Comparison of ENCODE assay signal across 8 cellular contexts in genomic region chr9:132240860-132241482, GRCh38.
A peak's percentile ranks its signal among the peaks of the same experiment; 100 is the strongest.
DNase-seq lines count a peak whose midpoint lies in the region; ATAC-seq, FAIRE-seq and TF ChIP-seq lines count a peak whose summit lies in the region.

No MANE protein-coding gene starts in this region.

- peaks cover 8% of the 10 kb centered on the region for H3K36me3 Mint-ChIP-seq in central memory CD8-positive, alpha-beta T cell (ENCODE audit: insufficient read depth)

- peak overlapping the region; percentile 47 for H3K9ac ChIP-seq in keratinocyte (ENCODE audit: control insufficient read depth, extremely low read depth, insufficient read depth, low read length)

- peak; percentile 44 for FAIRE-seq in keratinocyte (lab: Jason Lieb, UNC)

- H3K27me3 ChIP-seq in keratinocyte (ENCODE audit: control insufficient read depth, extremely low read depth, insufficient read depth, low read length), result peaks cover 56% of the 10 kb centered on the region

- in situ Hi-C loops in ACHN (cut with HindIII; ENCODE audit: low pct_ligation_motif_present, low pct_unique_long_range_greater_than_20kb, low sequenced_read_pairs), result no loop called here

- H3K27me3 Mint-ChIP-seq in central memory CD8-positive, alpha-beta T cell, result peaks cover under 1% of the 10 kb centered on the region

- peak overlapping the region; percentile 84 for H2AFZ ChIP-seq in keratinocyte (ENCODE audit: control insufficient read depth, low read length)

- H3K79me2 ChIP-seq in keratinocyte (ENCODE audit: control insufficient read depth, insufficient read depth, low read length), result no peaks in the 10 kb centered on the region

- no peak overlapping the region for H3K27ac ChIP-seq in keratinocyte (ENCODE audit: control insufficient read depth, insufficient read depth, low read length)

- H3K4me3 ChIP-seq in keratinocyte (ENCODE audit: control insufficient read depth in 2 of 3, extremely low read depth in 1 of 3, insufficient read depth in 2 of 3, low read depth in 1 of 3, low read length in 3 of 3), result peak overlapping the region; percentile 47 to 68 (median 57)

- TF ChIP-seq CTCF in keratinocyte (optimal IDR thresholded peaks at IDR 0.05 in 1 of 3, IDR thresholded peaks at IDR 0.05 in 1 of 3, conservative IDR thresholded peaks at IDR 0.05 in 1 of 3; ENCODE audit: extremely low read depth in 1 of 3, insufficient read depth in 2 of 3, low read length in 3 of 3), result peak in 1 of 3 experiments; percentile 1

- DNase-seq in ACHN (peak; percentile 89), NCI-H460 (ENCODE audit: extremely low read depth, low read depth) (peak; percentile 95), keratinocyte (ENCODE audit: low read depth, low spot score) (peak; percentile 88)
- DNase-seq in activated CD4-positive, CD25-positive, alpha-beta regulatory T cell treated with anti-CD3 and anti-CD28 coated beads, Interleukin-2, amount 50 U/mL, for 72 hours, result peak; percentile 95
- DNase-seq in central memory CD8-positive, alpha-beta T cell (ENCODE audit: low spot score in 2 of 2), result peak; percentile 97 to 99
- peak; percentile 94 to 97 for DNase-seq in stimulated activated CD4-positive, alpha-beta T cell treated with anti-CD3 and anti-CD28 coated beads, Interleukin-12 subunit alpha, Interleukin-12 subunit beta, amount 100 ng/mL, for 24 hours (ENCODE audit: low read depth in 2 of 2)

- peaks cover 6% of the 10 kb centered on the region for H3K4me1 ChIP-seq in keratinocyte (ENCODE audit: control insufficient read depth, extremely low read depth, insufficient read depth, low read length)

- H3K4me3 Mint-ChIP-seq in central memory CD8-positive, alpha-beta T cell, result peak overlapping the region; percentile 98

- H3K9me3 Mint-ChIP-seq in central memory CD8-positive, alpha-beta T cell, result no peaks in the 10 kb centered on the region

- ATAC-seq in GM19023 (IDR thresholded peaks at IDR 0.05; ENCODE audit: unreplicated experiment), result peak; percentile 79
- peak; percentile 62 for ATAC-seq in HG03196 (IDR thresholded peaks at IDR 0.05; ENCODE audit: unreplicated experiment)
- ATAC-seq in central memory CD8-positive, alpha-beta T cell (replicated peaks; ENCODE audit: extremely low read depth, poor library complexity, severe bottlenecking), result peak; percentile 94

- H3K36me3 ChIP-seq in keratinocyte (ENCODE audit: control insufficient read depth in 2 of 2, extremely low read depth in 1 of 2, insufficient read depth in 2 of 2, low read length in 2 of 2), result no peaks in the 10 kb centered on the region

- no peaks in the 10 kb centered on the region for H3K9me1 ChIP-seq in keratinocyte (ENCODE audit: control insufficient read depth, extremely low read depth, insufficient read depth, low read length)

- H3K9me3 ChIP-seq in keratinocyte (ENCODE audit: control insufficient read depth, low read depth, low read length), result no peaks in the 10 kb centered on the region

- peaks cover 21% of the 10 kb centered on the region for H3K4me1 Mint-ChIP-seq in central memory CD8-positive, alpha-beta T cell

- peak overlapping the region; percentile 85 for H3K27ac Mint-ChIP-seq in central memory CD8-positive, alpha-beta T cell (ENCODE audit: low read depth)

- H4K20me1 ChIP-seq in keratinocyte (ENCODE audit: control insufficient read depth, extremely low read depth, insufficient read depth, low read length), result peaks cover 4% of the 10 kb centered on the region

- peak overlapping the region; percentile 85 for H3K4me2 ChIP-seq in keratinocyte (ENCODE audit: control insufficient read depth, extremely low read depth, insufficient read depth, low read depth, low read length)

- dilution Hi-C loops in keratinocyte (cut with MboI; ENCODE audit: extremely low pct_ligation_motif_present, low sequenced_read_pairs), result no loop called here
